Comparison of ENCODE assay signal across 18 cellular contexts in genomic region chrX:153827903-153828302, GRCh38. TPM values are rescaled to one million over a fixed set of nuclear protein-coding genes. Genes with fewer than 3 reads are reported as not detected.
DNase-seq lines count a peak whose midpoint lies in the region; ATAC-seq and TF ChIP-seq lines count a peak whose summit lies in the region.
"Had no signal": no experiment of that assay in that cellular context is flagged by ENCODE, and none has a peak within 500 bp of the region (broad histone marks: within the 10 kb centered on the region; RNA-seq: fewer than 3 reads in every experiment).

No MANE protein-coding gene starts in this region.

- ATAC-seq in effector memory CD8-positive, alpha-beta T cell (replicated peaks) = no peak
- no peak for ATAC-seq in naive thymus-derived CD4-positive, alpha-beta T cell

- H3K4me3 Mint-ChIP-seq in T-helper 1 cell treated with Interleukin-12 subunit alpha and Interleukin-12 subunit beta and Interleukin-4 antibody, amounts not matched to agents 30 μg/mL and 1 μg/mL, for 36 hours = no peak overlapping the region
- H3K4me3 Mint-ChIP-seq in effector memory CD8-positive, alpha-beta T cell = peak overlapping the region; percentile 0 to 37
- peak overlapping the region in 8 of 10 donors; percentile 2 to 71 (median 29) for H3K4me3 Mint-ChIP-seq in naive thymus-derived CD4-positive, alpha-beta T cell
- H3K4me3 Mint-ChIP-seq in type B pancreatic cell = peak overlapping the region; percentile 48
- H3K4me3 Mint-ChIP-seq: CD4-positive, CD25-positive, alpha-beta regulatory T cell had no signal

- H3K4me1 Mint-ChIP-seq in T-helper 1 cell treated with Interleukin-12 subunit alpha and Interleukin-12 subunit beta and Interleukin-4 antibody, amounts not matched to agents 30 μg/mL and 1 μg/mL, for 36 hours (ENCODE audit: low read depth) = peaks cover 6% of the 10 kb centered on the region
- H3K4me1 Mint-ChIP-seq in effector memory CD8-positive, alpha-beta T cell (ENCODE audit: low read depth in 2 of 2) = peaks cover 22 to 23% of the 10 kb centered on the region in 2 donors
- H3K4me1 Mint-ChIP-seq in naive thymus-derived CD4-positive, alpha-beta T cell = peaks cover 10 to 42% (median 24%) of the 10 kb centered on the region in 7 donors
- H3K4me1 Mint-ChIP-seq in type B pancreatic cell (ENCODE audit: unreplicated experiment) = no peaks in the 10 kb centered on the region

- peaks cover 0 to 3% of the 10 kb centered on the region in 2 donors for H3K4me1 ChIP-seq in naive thymus-derived CD4-positive, alpha-beta T cell (ENCODE audit: control insufficient read depth in 2 of 2, insufficient read depth in 2 of 2, low read length in 2 of 2)

- POLR2A ChIA-PET in naive thymus-derived CD4-positive, alpha-beta T cell (lab: Charles Lee) = no interaction called here

- H3K9me3 Mint-ChIP-seq in T-helper 1 cell treated with Interleukin-12 subunit alpha and Interleukin-12 subunit beta and Interleukin-4 antibody, amounts not matched to agents 30 μg/mL and 1 μg/mL, for 36 hours = no peaks in the 10 kb centered on the region
- no peaks in the 10 kb centered on the region for H3K9me3 Mint-ChIP-seq in effector memory CD8-positive, alpha-beta T cell
- peaks cover 0 to 3% (median 0%) of the 10 kb centered on the region in 11 donors for H3K9me3 Mint-ChIP-seq in naive thymus-derived CD4-positive, alpha-beta T cell
- peaks cover 9% of the 10 kb centered on the region for H3K9me3 Mint-ChIP-seq in type B pancreatic cell

- intact Hi-C loops in naive thymus-derived CD4-positive, alpha-beta T cell (cut with micrococcal nuclease) = no loop called here

- peak overlapping the region; percentile 45 for H3K27ac Mint-ChIP-seq in T-helper 1 cell treated with Interleukin-12 subunit alpha and Interleukin-12 subunit beta and Interleukin-4 antibody, amounts not matched to agents 30 μg/mL and 1 μg/mL, for 36 hours
- peak overlapping the region in 1 of 2 donors; percentile 36 for H3K27ac Mint-ChIP-seq in effector memory CD8-positive, alpha-beta T cell
- peak overlapping the region in 3 of 9 donors; percentile 34 to 71 (median 53) for H3K27ac Mint-ChIP-seq in naive thymus-derived CD4-positive, alpha-beta T cell
- no peak overlapping the region for H3K27ac Mint-ChIP-seq in type B pancreatic cell

- CTCF ChIA-PET in naive thymus-derived CD4-positive, alpha-beta T cell (lab: Charles Lee) = no interaction called here

- H3K36me3 Mint-ChIP-seq in T-helper 1 cell treated with Interleukin-12 subunit alpha and Interleukin-12 subunit beta and Interleukin-4 antibody, amounts not matched to agents 30 μg/mL and 1 μg/mL, for 36 hours (ENCODE audit: low read depth) = no peaks in the 10 kb centered on the region
- H3K36me3 Mint-ChIP-seq in effector memory CD8-positive, alpha-beta T cell (ENCODE audit: insufficient read depth) = no peaks in the 10 kb centered on the region
- H3K36me3 Mint-ChIP-seq in naive thymus-derived CD4-positive, alpha-beta T cell = peaks cover 0 to 5% (median 0%) of the 10 kb centered on the region in 5 donors
- peaks cover 9% of the 10 kb centered on the region for H3K36me3 Mint-ChIP-seq in type B pancreatic cell
- H3K36me3 Mint-ChIP-seq: CD4-positive, CD25-positive, alpha-beta regulatory T cell had no signal

- TF ChIP-seq CTCF in type B pancreatic cell (conservative IDR thresholded peaks at IDR 0.05) = no peak

- H3K27ac ChIP-seq in naive thymus-derived CD4-positive, alpha-beta T cell (ENCODE audit: low read depth, low read length) = no peak overlapping the region
- H3K27ac ChIP-seq: suprapubic skin had no signal

- H3K9me3 ChIP-seq in naive thymus-derived CD4-positive, alpha-beta T cell (ENCODE audit: control insufficient read depth in 2 of 3, low read length in 3 of 3) = no peaks in the 10 kb centered on the region
- H3K9me3 ChIP-seq: ascending aorta, heart right ventricle, MG63, suprapubic skin had no signal

- no peaks in the 10 kb centered on the region for H3K27me3 ChIP-seq in naive thymus-derived CD4-positive, alpha-beta T cell (ENCODE audit: control insufficient read depth in 2 of 2, insufficient read depth in 2 of 2, low read length in 2 of 2)

- peaks cover 47% of the 10 kb centered on the region for H3K27me3 Mint-ChIP-seq in T-helper 1 cell treated with Interleukin-12 subunit alpha and Interleukin-12 subunit beta and Interleukin-4 antibody, amounts not matched to agents 30 μg/mL and 1 μg/mL, for 36 hours (ENCODE audit: low read depth)
- H3K27me3 Mint-ChIP-seq in effector memory CD8-positive, alpha-beta T cell = no peaks in the 10 kb centered on the region
- H3K27me3 Mint-ChIP-seq in naive thymus-derived CD4-positive, alpha-beta T cell = peaks cover 0 to 39% (median 0%) of the 10 kb centered on the region in 5 donors
- peaks cover 43% of the 10 kb centered on the region for H3K27me3 Mint-ChIP-seq in type B pancreatic cell

- H3K4me3 ChIP-seq in naive thymus-derived CD4-positive, alpha-beta T cell (ENCODE audit: low read length) = no peak overlapping the region
- H3K4me3 ChIP-seq: MG63 had no signal

- DNase-seq in T-helper 1 cell = no peak
- DNase-seq in effector memory CD8-positive, alpha-beta T cell = no peak
- DNase-seq in naive thymus-derived CD4-positive, alpha-beta T cell = no peak
- DNase-seq in type B pancreatic cell (ENCODE audit: extremely low spot score, unreplicated experiment) = no peak
- DNase-seq in NCI-H82 (lab: John Stamatoyannopoulos, UW) = no peak
- no peak for DNase-seq in retina
- DNase-seq in SHP77 treated with DMSO at 0.1 percent for 48 hours (lab: John Stamatoyannopoulos, UW) = no peak
- DNase-seq: activated CD8-positive, alpha-beta memory T cell treated with anti-CD3 and anti-CD28 coated beads for 24 hours; CD4-positive, CD25-positive, alpha-beta regulatory T cell; dermis blood vessel endothelial cell; GOT3; heart right ventricle; MG63; NCI-H187 treated with DMSO at 0.1 percent for 48 hours; NCI-H524 treated with DMSO at 0.1 percent for 48 hours had no signal

- no peaks in the 10 kb centered on the region for H3K36me3 ChIP-seq in naive thymus-derived CD4-positive, alpha-beta T cell (ENCODE audit: control insufficient read depth in 2 of 3, insufficient read depth in 3 of 3, low read length in 3 of 3)
- H3K36me3 ChIP-seq: ascending aorta, heart right ventricle, MG63, suprapubic skin had no signal

RNA-seq across cellular contexts. Expression of gene PDZD4, which starts 2.4 kb away (rescaled TPM):
- total RNA-seq in naive thymus-derived CD4-positive, alpha-beta T cell = 10 to 100 TPM in 2 of 5 experiments, under 1 TPM in 3; 0.32 to 29.0 (median 0.51) TPM
- under 1 TPM; 0.07 to 0.53 TPM for polyA plus RNA-seq in naive thymus-derived CD4-positive, alpha-beta T cell
- total RNA-seq in type B pancreatic cell (ENCODE audit: low replicate concordance) = 2.7 and 23.9 TPM in 2 replicates
- polyA plus RNA-seq: CD4-positive, CD25-positive, alpha-beta regulatory T cell had no signal

RNA-seq across cellular contexts. Expression of gene SSR4, which starts 33.4 kb away (rescaled TPM):
- 100 to 1,000 TPM; 156 to 299 (median 168) TPM for total RNA-seq in naive thymus-derived CD4-positive, alpha-beta T cell
- 100 to 1,000 TPM; 400 to 496 TPM for polyA plus RNA-seq in naive thymus-derived CD4-positive, alpha-beta T cell
- 271 and 390 TPM in 2 replicates for total RNA-seq in type B pancreatic cell (ENCODE audit: low replicate concordance)

RNA-seq across cellular contexts. Expression of gene IDH3G, which starts 33.7 kb away (rescaled TPM):
- total RNA-seq in naive thymus-derived CD4-positive, alpha-beta T cell = 10 to 100 TPM; 44.1 to 73.1 (median 57.0) TPM
- 100 to 1,000 TPM in 1 of 2 donors, 10 to 100 TPM in 1; 89.2 to 125 TPM for polyA plus RNA-seq in naive thymus-derived CD4-positive, alpha-beta T cell
- 42.9 and 50.0 TPM in 2 replicates for total RNA-seq in type B pancreatic cell (ENCODE audit: low replicate concordance)

RNA-seq across cellular contexts. Expression of gene SRPK3, which starts 47.1 kb away (rescaled TPM):
- total RNA-seq in naive thymus-derived CD4-positive, alpha-beta T cell = not detected
- not detected for polyA plus RNA-seq in naive thymus-derived CD4-positive, alpha-beta T cell
- not detected in 2 replicates for total RNA-seq in type B pancreatic cell (ENCODE audit: low replicate concordance)
- total RNA-seq: CD4-positive, CD25-positive, alpha-beta regulatory T cell had no signal
- polyA plus RNA-seq: CD4-positive, CD25-positive, alpha-beta regulatory T cell had no signal

RNA-seq across cellular contexts. Expression of gene L1CAM, which starts 58.1 kb away (rescaled TPM):
- total RNA-seq in naive thymus-derived CD4-positive, alpha-beta T cell = 1 to 10 TPM in 3 of 5 experiments, under 1 TPM in 1, not detected in 1; 0.81 to 9.2 (median 1.3) TPM
- polyA plus RNA-seq in naive thymus-derived CD4-positive, alpha-beta T cell = under 1 TPM in 1 of 2 donors, not detected in 1; 0.16 TPM
- total RNA-seq in type B pancreatic cell (ENCODE audit: low replicate concordance) = 2.9 and 12.6 TPM in 2 replicates
